Comparison of ENCODE assay signal across 25 cellular contexts in the genomic region with DNA sequence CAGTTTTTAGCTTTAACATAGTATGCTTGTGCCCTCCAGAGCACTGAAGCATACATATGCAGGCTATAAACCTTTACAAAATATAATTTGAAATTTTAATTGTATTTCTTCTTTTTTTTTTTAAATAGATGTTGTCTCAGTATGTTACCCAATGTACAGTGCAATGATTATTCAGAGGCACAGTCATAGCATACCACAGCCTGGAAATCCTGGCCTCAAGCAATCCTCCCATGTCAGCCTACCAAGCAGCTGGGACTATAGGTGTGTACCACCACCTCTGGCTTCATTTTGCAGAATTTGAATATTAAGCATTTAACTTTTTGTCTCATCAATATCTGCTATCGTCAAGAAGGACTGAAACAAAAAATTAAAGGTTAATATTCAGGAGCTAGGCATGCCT. TPM values are rescaled to one million over a fixed set of nuclear protein-coding genes. Genes with fewer than 3 reads are reported as not detected.
"Had no signal": no experiment of that assay in that cellular context is flagged by ENCODE, and none has a peak within 500 bp of the region (broad histone marks: within the 10 kb centered on the region; RNA-seq: fewer than 3 reads in every experiment).

No MANE protein-coding gene starts in this region.

- FAIRE-seq: astrocyte, TTC549 had no signal

- H3K27ac ChIP-seq: SJSA1 had no signal

- H3K4me3 ChIP-seq: body of pancreas, MG63, SJSA1 had no signal

- DNase-seq: activated CD4-positive, alpha-beta T cell treated with anti-CD3 and anti-CD28 coated beads, Interleukin-2, amount 10 ng/mL, durations not matched to agents 24 days and 14 days; activated CD4-positive, alpha-beta T cell treated with anti-CD3 and anti-CD28 coated beads, Interleukin-2, amount 50 U/mL, for 48 hours; activated CD8-positive, alpha-beta T cell treated with anti-CD3 and anti-CD28 coated beads, Interleukin-2, amount 10 ng/mL, durations not matched to agents 7 days and 5 days; activated gamma-delta T cell; activated naive CD4-positive, alpha-beta T cell treated with Interleukin-2 at 50 U/mL for 16 hours; activated naive CD8-positive, alpha-beta T cell treated with anti-CD3 and anti-CD28 coated beads, Interleukin-2, amount 10 ng/mL, durations not matched to agents 7 days and 5 days; activated T-cell treated with anti-CD3 and anti-CD28 coated beads, Interleukin-2, amount 50 U/mL, for 24 hours; body of pancreas; central memory CD4-positive, alpha-beta T cell; MG63; NCI-H1092; NCI-H1436 treated with DMSO at 0.1 percent for 48 hours; NCI-H1694 treated with DMSO at 0.1 percent for 48 hours; NCI-H2029; NCI-H446 treated with DMSO at 0.1 percent for 48 hours; NCI-H524 treated with DMSO at 0.1 percent for 48 hours; SHP77 treated with DMSO at 0.1 percent for 48 hours; SK-N-SH had no signal

- H3K9ac ChIP-seq: SK-N-SH had no signal

- ATAC-seq: activated CD8-positive, alpha-beta T cell treated with anti-CD3 and anti-CD28 coated beads, Interleukin-2, amount 10 ng/mL, durations not matched to agents 7 days and 5 days; body of pancreas; Panc1 had no signal

- H3K9me3 ChIP-seq: body of pancreas, MG63, SJSA1, SK-N-SH had no signal

- H3K36me3 ChIP-seq: MG63, SJSA1 had no signal

- H3K4me2 ChIP-seq: SK-N-SH had no signal

- H3K27me3 ChIP-seq: body of pancreas, MG63, SJSA1 had no signal

RNA-seq across cellular contexts. Expression of a gene that starts 57.5 kb away (rescaled TPM):
- total RNA-seq: activated CD4-positive, alpha-beta T cell treated with anti-CD3 and anti-CD28 coated beads, Interleukin-2, amount 10 ng/mL, durations not matched to agents 24 days and 14 days; activated CD8-positive, alpha-beta T cell treated with anti-CD3 and anti-CD28 coated beads, Interleukin-2, amount 10 ng/mL, durations not matched to agents 7 days and 5 days; activated naive CD8-positive, alpha-beta T cell treated with anti-CD3 and anti-CD28 coated beads, Interleukin-2, amount 10 ng/mL, durations not matched to agents 7 days and 5 days; activated T-helper 2 cell treated with anti-CD3 and anti-CD28 coated beads, Interferon-gamma antibody, Interleukin-2, Interleukin-4, amounts not matched to agents 10 μg/mL and 5 μg/mL and 100 μg/mL, durations not matched to agents 14 hours and 24 hours and 36 hours; astrocyte; body of pancreas; RPMI7951; SJSA1 had no signal
- polyA plus RNA-seq: adipose tissue, SK-N-SH had no signal
